In genomic region chr1:183328371-183328770, GRCh38 we compare ENCODE assay signal across 1 cellular context.
TF ChIP-seq lines count a peak whose summit lies in the region.

No MANE protein-coding gene starts in this region.

TF ChIP-seq in HepG2, 621 proteins besides CTCF, POLR2A, EP300 and RAD21 (continued from another document):
- TF ChIP-seq ZBED4 (CRISPR knock-in tag; IDR thresholded peaks at IDR 0.05; ENCODE audit: borderline replicate concordance), result no peak
- no peak for TF ChIP-seq JUNB (CRISPR knock-in tag; IDR thresholded peaks at IDR 0.05; ENCODE audit: borderline replicate concordance)
